ENCODE assay signal across 14 cellular contexts in the genomic region with DNA sequence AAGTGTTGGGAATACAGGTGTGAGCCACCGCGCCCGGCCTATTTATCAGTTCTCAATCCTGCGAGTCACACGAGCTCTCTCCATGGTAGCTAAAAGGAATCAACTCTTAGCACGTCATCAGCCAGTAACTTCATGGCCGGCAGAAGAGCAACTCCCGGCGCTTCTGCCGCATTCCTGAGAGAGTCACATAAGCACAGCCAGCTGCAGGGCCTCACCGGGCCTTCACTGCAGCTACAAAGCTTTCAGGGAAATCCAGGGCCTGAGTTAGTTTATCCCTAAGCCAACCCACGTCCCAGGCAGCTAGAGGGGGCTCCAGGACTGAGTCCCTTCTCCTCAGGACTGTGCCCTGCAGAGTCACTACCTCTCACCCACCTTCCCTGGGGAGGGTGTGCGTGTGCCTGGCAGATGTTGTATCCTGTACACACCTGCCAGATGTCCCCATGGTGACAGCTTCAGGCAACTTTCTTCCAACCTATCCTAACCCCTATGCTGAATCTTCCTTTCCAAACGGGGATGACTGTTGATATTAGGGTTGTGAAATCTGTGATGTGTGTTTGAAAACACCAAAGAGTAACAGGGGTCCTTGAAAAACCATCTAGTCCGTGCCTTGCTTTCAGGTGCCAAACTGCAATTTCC. TPM values are rescaled to one million over a fixed set of nuclear protein-coding genes. Genes with fewer than 3 reads are reported as not detected.
DNase-seq lines count a peak whose midpoint lies in the region; ATAC-seq, FAIRE-seq and TF ChIP-seq lines count a peak whose summit lies in the region.
"Had no signal": no experiment of that assay in that cellular context is flagged by ENCODE, and none has a peak within 500 bp of the region (broad histone marks: within the 10 kb centered on the region; RNA-seq: fewer than 3 reads in every experiment).

No MANE protein-coding gene starts in this region.

- POLR2A ChIA-PET in HEK293 (lab: Yijun Ruan, JAX), result interaction anchor here (0.5 to 1.3 kb wide), 3 partner anchors 8 to 112 kb away, joined by 3 read pairs; a partner anchor contains a TSS

- DNase-seq in body of pancreas, result no peak
- peak; percentile 83 for DNase-seq in left kidney (ENCODE audit: low read depth, low spot score)
- DNase-seq in foreskin keratinocyte, result no peak
- no peak for DNase-seq in H54 (ENCODE audit: insufficient read length, low spot score)
- DNase-seq in GOT3 (lab: John Stamatoyannopoulos, UW), result no peak
- DNase-seq: activated CD4-positive, alpha-beta T cell treated with anti-CD3 and anti-CD28 coated beads, Interleukin-2, amount 10 ng/mL, durations not matched to agents 24 days and 14 days; GDM1; NCI-H446 treated with DMSO at 0.1 percent for 48 hours; pancreas had no signal

- H3K9me3 ChIP-seq in HEK293 (ENCODE audit: control insufficient read depth, insufficient read depth, low read depth, low read length) (no peaks in the 10 kb centered on the region), body of pancreas (no peaks in the 10 kb centered on the region), stomach smooth muscle (ENCODE audit: control insufficient read depth in 2 of 2, low read length in 2 of 2) (no peaks in the 10 kb centered on the region)
- H3K9me3 ChIP-seq: pancreas, suprapubic skin had no signal

- H3K4me1 ChIP-seq in HEK293 (ENCODE audit: control insufficient read depth, insufficient read depth, low read length) (0 out of 2 replicates have a peak, but pooled peaks cover 2% of the 10 kb centered on the region), body of pancreas (peaks cover 63% of the 10 kb centered on the region), stomach smooth muscle (ENCODE audit: control insufficient read depth, insufficient read depth, low read length) (peaks cover 60% of the 10 kb centered on the region), foreskin keratinocyte (peaks cover 2% of the 10 kb centered on the region)

- no peak overlapping the region for H3K9ac ChIP-seq in stomach smooth muscle (ENCODE audit: low read length in 2 of 2)

- no peak for TF ChIP-seq POLR2A in body of pancreas (IDR thresholded peaks at IDR 0.05)
- TF ChIP-seq POLR2A in H54 (IDR thresholded peaks at IDR 0.05; ENCODE audit: low read depth, low read length), result no peak

- no peaks in the 10 kb centered on the region for H3K27me3 ChIP-seq in body of pancreas
- no peaks in the 10 kb centered on the region for H3K27me3 ChIP-seq in stomach smooth muscle (ENCODE audit: control insufficient read depth in 1 of 2, insufficient read depth in 2 of 2, low read length in 2 of 2)
- H3K27me3 ChIP-seq in foreskin keratinocyte, result no peaks in the 10 kb centered on the region
- H3K27me3 ChIP-seq: pancreas, suprapubic skin had no signal

- H3K27ac ChIP-seq in HEK293 (ENCODE audit: extremely low read depth, low read depth, low read length), result no peak overlapping the region
- peak overlapping the region in 3 of 4 donors; percentile 12 to 86 (median 80) for H3K27ac ChIP-seq in body of pancreas
- H3K27ac ChIP-seq in stomach smooth muscle (ENCODE audit: low read length), result peak overlapping the region; percentile 18
- no peak overlapping the region for H3K27ac ChIP-seq in foreskin keratinocyte
- H3K27ac ChIP-seq: suprapubic skin had no signal

- WGBS in body of pancreas, 2 donors, result 78 to 79% methylated on average over 14 to 15 of the region's 15 CpGs

- no peak for ATAC-seq in body of pancreas
- ATAC-seq in foreskin keratinocyte, result no peak
- ATAC-seq: pancreas had no signal

- intact Hi-C loops in body of pancreas (cut with DNase I), result no loop called here

- H3K36me3 ChIP-seq in HEK293 (ENCODE audit: control insufficient read depth in 2 of 2, insufficient read depth in 1 of 2, low read length in 2 of 2), result peaks cover 0 to 25% of the 10 kb centered on the region in 2 experiments; a peak in 1 of 3 replicates
- no peaks in the 10 kb centered on the region for H3K36me3 ChIP-seq in body of pancreas (replicated peaks in 1 of 2; ENCODE audit: insufficient read depth in 1 of 2, low read depth in 2 of 2)
- peaks cover 0 to 6% of the 10 kb centered on the region in 2 donors for H3K36me3 ChIP-seq in stomach smooth muscle (ENCODE audit: control insufficient read depth in 2 of 2, insufficient read depth in 2 of 2, low read length in 2 of 2)
- H3K36me3 ChIP-seq: pancreas had no signal

- FAIRE-seq in H54 (lab: Jason Lieb, UNC), result no peak
- FAIRE-seq: endothelial cell of umbilical vein, islet of Langerhans, pancreas had no signal

- no peak for TF ChIP-seq CTCF in HEK293 (tag by site-specific recombination; IDR thresholded peaks at IDR 0.05)
- TF ChIP-seq CTCF in body of pancreas (IDR thresholded peaks at IDR 0.05), result no peak
- TF ChIP-seq CTCF in foreskin keratinocyte (conservative IDR thresholded peaks at IDR 0.05), result no peak

- CTCF ChIA-PET in HEK293 (lab: Yijun Ruan, JAX), result interaction anchor here (0.5 to 3.2 kb wide), 6 partner anchors 11 to 410 kb away, joined by 3 to 16 read pairs (median 3); no protein-coding TSS in a partner anchor

- H3K4me3 ChIP-seq in HEK293 (ENCODE audit: low read depth, low read length) (no peak overlapping the region), body of pancreas (no peak overlapping the region), stomach smooth muscle (ENCODE audit: low read length in 2 of 2) (no peak overlapping the region)
- H3K4me3 ChIP-seq: pancreas, suprapubic skin had no signal

TF ChIP-seq in HEK293, 187 proteins besides CTCF, POLR2A, EP300 and RAD21:
- TF ChIP-seq ZNF324 (tag by site-specific recombination; IDR thresholded peaks at IDR 0.05) (no peak), ZNF121 (tag by site-specific recombination; IDR thresholded peaks at IDR 0.05) (no peak), ZNF571 (tag by site-specific recombination; IDR thresholded peaks at IDR 0.05) (no peak), ZNF366 (tag by site-specific recombination; conservative IDR thresholded peaks at IDR 0.05) (no peak), KLF16 (tag by site-specific recombination; IDR thresholded peaks at IDR 0.05) (no peak)
- TF ChIP-seq, protein P1, sequence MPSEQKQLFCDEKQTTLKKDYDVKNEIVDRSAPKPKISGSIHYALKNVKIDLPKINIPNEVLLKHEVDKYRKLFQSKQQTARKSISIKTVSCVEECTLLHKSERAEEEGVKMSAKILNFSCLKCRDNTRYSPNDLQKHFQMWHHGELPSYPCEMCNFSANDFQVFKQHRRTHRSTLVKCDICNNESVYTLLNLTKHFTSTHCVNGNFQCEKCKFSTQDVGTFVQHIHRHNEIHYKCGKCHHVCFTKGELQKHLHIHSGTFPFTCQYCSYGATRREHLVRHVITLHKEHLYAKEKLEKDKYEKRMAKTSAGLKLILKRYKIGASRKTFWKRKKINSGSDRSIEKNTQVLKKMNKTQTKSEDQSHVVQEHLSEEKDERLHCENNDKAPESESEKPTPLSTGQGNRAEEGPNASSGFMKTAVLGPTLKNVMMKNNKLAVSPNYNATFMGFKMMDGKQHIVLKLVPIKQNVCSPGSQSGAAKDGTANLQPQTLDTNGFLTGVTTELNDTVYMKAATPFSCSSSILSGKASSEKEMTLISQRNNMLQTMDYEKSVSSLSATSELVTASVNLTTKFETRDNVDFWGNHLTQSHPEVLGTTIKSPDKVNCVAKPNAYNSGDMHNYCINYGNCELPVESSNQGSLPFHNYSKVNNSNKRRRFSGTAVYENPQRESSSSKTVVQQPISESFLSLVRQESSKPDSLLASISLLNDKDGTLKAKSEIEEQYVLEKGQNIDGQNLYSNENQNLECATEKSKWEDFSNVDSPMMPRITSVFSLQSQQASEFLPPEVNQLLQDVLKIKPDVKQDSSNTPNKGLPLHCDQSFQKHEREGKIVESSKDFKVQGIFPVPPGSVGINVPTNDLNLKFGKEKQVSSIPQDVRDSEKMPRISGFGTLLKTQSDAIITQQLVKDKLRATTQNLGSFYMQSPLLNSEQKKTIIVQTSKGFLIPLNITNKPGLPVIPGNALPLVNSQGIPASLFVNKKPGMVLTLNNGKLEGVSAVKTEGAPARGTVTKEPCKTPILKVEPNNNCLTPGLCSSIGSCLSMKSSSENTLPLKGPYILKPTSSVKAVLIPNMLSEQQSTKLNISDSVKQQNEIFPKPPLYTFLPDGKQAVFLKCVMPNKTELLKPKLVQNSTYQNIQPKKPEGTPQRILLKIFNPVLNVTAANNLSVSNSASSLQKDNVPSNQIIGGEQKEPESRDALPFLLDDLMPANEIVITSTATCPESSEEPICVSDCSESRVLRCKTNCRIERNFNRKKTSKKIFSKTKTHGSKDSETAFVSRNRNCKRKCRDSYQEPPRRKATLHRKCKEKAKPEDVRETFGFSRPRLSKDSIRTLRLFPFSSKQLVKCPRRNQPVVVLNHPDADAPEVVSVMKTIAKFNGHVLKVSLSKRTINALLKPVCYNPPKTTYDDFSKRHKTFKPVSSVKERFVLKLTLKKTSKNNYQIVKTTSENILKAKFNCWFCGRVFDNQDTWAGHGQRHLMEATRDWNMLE (tag by site-specific recombination; conservative IDR thresholded peaks at IDR 0.05; ENCODE audit: low read depth), result no peak
- TF ChIP-seq, protein P2, sequence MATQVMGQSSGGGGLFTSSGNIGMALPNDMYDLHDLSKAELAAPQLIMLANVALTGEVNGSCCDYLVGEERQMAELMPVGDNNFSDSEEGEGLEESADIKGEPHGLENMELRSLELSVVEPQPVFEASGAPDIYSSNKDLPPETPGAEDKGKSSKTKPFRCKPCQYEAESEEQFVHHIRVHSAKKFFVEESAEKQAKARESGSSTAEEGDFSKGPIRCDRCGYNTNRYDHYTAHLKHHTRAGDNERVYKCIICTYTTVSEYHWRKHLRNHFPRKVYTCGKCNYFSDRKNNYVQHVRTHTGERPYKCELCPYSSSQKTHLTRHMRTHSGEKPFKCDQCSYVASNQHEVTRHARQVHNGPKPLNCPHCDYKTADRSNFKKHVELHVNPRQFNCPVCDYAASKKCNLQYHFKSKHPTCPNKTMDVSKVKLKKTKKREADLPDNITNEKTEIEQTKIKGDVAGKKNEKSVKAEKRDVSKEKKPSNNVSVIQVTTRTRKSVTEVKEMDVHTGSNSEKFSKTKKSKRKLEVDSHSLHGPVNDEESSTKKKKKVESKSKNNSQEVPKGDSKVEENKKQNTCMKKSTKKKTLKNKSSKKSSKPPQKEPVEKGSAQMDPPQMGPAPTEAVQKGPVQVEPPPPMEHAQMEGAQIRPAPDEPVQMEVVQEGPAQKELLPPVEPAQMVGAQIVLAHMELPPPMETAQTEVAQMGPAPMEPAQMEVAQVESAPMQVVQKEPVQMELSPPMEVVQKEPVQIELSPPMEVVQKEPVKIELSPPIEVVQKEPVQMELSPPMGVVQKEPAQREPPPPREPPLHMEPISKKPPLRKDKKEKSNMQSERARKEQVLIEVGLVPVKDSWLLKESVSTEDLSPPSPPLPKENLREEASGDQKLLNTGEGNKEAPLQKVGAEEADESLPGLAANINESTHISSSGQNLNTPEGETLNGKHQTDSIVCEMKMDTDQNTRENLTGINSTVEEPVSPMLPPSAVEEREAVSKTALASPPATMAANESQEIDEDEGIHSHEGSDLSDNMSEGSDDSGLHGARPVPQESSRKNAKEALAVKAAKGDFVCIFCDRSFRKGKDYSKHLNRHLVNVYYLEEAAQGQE (tag by site-specific recombination; IDR thresholded peaks at IDR 0.05), result peak; percentile 80

RNA-seq across cellular contexts. Expression of a gene that starts 45.9 kb away (rescaled TPM):
- total RNA-seq in body of pancreas (10 to 100 TPM; 64.3 to 73.2 TPM), foreskin keratinocyte (31.8 and 39.9 TPM in 2 replicates)
- 15.0 and 19.1 TPM in 2 replicates for polyA plus RNA-seq in foreskin keratinocyte

Comparison
In these comparisons a context has a peak if more than half of its experiments do, and no peak if none do; other contexts are left out.
1. H3K27ac ChIP-seq: peak in body of pancreas (3 of 4) and stomach smooth muscle (single experiment); none in HEK293 (single experiment) and foreskin keratinocyte (single experiment).